ENCODE assay signal across 33 cellular contexts in the genomic region with DNA sequence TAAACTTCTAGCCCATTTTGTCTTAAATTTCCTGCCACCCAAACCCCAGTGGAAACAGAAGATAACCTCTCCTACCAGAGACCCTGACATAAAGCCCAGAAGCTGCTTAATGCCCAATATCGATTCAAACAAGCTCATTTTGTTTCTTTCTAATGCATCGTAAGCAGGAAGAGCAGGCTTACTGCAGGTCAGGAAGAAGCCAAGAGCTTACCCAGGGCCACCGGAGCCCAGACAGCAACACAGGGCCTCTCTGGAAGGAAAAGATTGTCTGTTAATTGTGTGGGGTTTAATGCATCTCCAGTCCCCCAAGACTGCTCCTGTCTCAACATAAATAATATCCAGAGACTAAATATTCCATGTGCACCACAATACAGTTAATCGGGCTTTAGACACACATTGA.
"Had no signal": no experiment of that assay in that cellular context is flagged by ENCODE, and none has a peak within 500 bp of the region (broad histone marks: within the 10 kb centered on the region; RNA-seq: fewer than 3 reads in every experiment).

No MANE protein-coding gene starts in this region.

- H3K9me3 ChIP-seq: adrenal gland, body of pancreas, esophagus muscularis mucosa, gastrocnemius medialis, heart left ventricle had no signal

- H3K27ac Mint-ChIP-seq: activated CD4-positive, alpha-beta memory T cell treated with anti-CD3 and anti-CD28 coated beads for 36 hours; activated CD4-positive, alpha-beta T cell treated with anti-CD3 and anti-CD28 coated beads for 36 hours; activated CD4-positive, alpha-beta T cell treated with anti-CD3 and anti-CD28 coated beads, Interleukin-2, amount 10 ng/mL, durations not matched to agents 24 days and 14 days; activated CD8-positive, alpha-beta memory T cell treated with anti-CD3 and anti-CD28 coated beads, Interleukin-2, amount 10 ng/mL, durations not matched to agents 7 days and 5 days; activated CD8-positive, alpha-beta T cell treated with anti-CD3 and anti-CD28 coated beads, Interleukin-2, amount 10 ng/mL, durations not matched to agents 7 days and 5 days; activated naive CD4-positive, alpha-beta T cell treated with anti-CD3 and anti-CD28 coated beads for 36 hours; activated naive CD4-positive, alpha-beta T cell treated with anti-CD3 and anti-CD28 coated beads, Interleukin-2, amount 50 U/mL, for 24 hours; activated naive CD8-positive, alpha-beta T cell treated with anti-CD3 and anti-CD28 coated beads for 36 hours; activated naive CD8-positive, alpha-beta T cell treated with anti-CD3 and anti-CD28 coated beads, Interleukin-2, amount 50 U/mL, for 24 hours; activated T-helper 1 cell treated with anti-CD3 and anti-CD28 coated beads, Interleukin-12 subunit alpha, Interleukin-12 subunit beta, Interleukin-2, Interleukin-4 antibody, amounts not matched to agents 30 ng/mL and 10 ng/mL and 1 ng/mL, durations not matched to agents 14 hours and 24 hours and 36 hours; activated T-helper 2 cell treated with anti-CD3 and anti-CD28 coated beads, Interferon-gamma antibody, Interleukin-2, Interleukin-4, amounts not matched to agents 10 μg/mL and 5 μg/mL and 100 μg/mL, durations not matched to agents 14 hours and 24 hours and 36 hours; effector memory CD8-positive, alpha-beta T cell had no signal

- H3K4me3 ChIP-seq: adrenal gland, body of pancreas, esophagus muscularis mucosa, gastrocnemius medialis, heart left ventricle had no signal

- H3K4me1 Mint-ChIP-seq: activated CD4-positive, alpha-beta T cell treated with anti-CD3 and anti-CD28 coated beads, Interleukin-2, amount 10 ng/mL, durations not matched to agents 24 days and 14 days; activated CD8-positive, alpha-beta memory T cell treated with anti-CD3 and anti-CD28 coated beads, Interleukin-2, amount 10 ng/mL, durations not matched to agents 7 days and 5 days; activated naive CD4-positive, alpha-beta T cell treated with anti-CD3 and anti-CD28 coated beads, Interleukin-2, amount 50 U/mL, for 24 hours; activated naive CD8-positive, alpha-beta T cell treated with anti-CD3 and anti-CD28 coated beads for 36 hours; activated naive CD8-positive, alpha-beta T cell treated with anti-CD3 and anti-CD28 coated beads, Interleukin-2, amount 50 U/mL, for 24 hours had no signal

- H3K4me1 ChIP-seq: adrenal gland, body of pancreas, esophagus muscularis mucosa, gastrocnemius medialis had no signal

- H3K9me3 Mint-ChIP-seq: activated CD4-positive, alpha-beta memory T cell treated with anti-CD3 and anti-CD28 coated beads for 36 hours; activated CD4-positive, alpha-beta T cell treated with anti-CD3 and anti-CD28 coated beads, Interleukin-2, amount 10 ng/mL, durations not matched to agents 24 days and 14 days; activated naive CD4-positive, alpha-beta T cell treated with anti-CD3 and anti-CD28 coated beads for 36 hours; activated naive CD4-positive, alpha-beta T cell treated with anti-CD3 and anti-CD28 coated beads, Interleukin-2, amount 50 U/mL, for 24 hours; activated naive CD8-positive, alpha-beta T cell treated with anti-CD3 and anti-CD28 coated beads for 36 hours; activated naive CD8-positive, alpha-beta T cell treated with anti-CD3 and anti-CD28 coated beads, Interleukin-2, amount 50 U/mL, for 24 hours; activated T-helper 1 cell treated with anti-CD3 and anti-CD28 coated beads, Interleukin-12 subunit alpha, Interleukin-12 subunit beta, Interleukin-2, Interleukin-4 antibody, amounts not matched to agents 30 ng/mL and 10 ng/mL and 1 ng/mL, durations not matched to agents 14 hours and 24 hours and 36 hours; activated T-helper 2 cell treated with anti-CD3 and anti-CD28 coated beads, Interferon-gamma antibody, Interleukin-2, Interleukin-4, amounts not matched to agents 10 μg/mL and 5 μg/mL and 100 μg/mL, durations not matched to agents 14 hours and 24 hours and 36 hours; effector memory CD8-positive, alpha-beta T cell had no signal

- H3K36me3 ChIP-seq: adrenal gland, esophagus muscularis mucosa, gastrocnemius medialis, heart left ventricle had no signal

- H3K27ac ChIP-seq: adrenal gland, body of pancreas, esophagus muscularis mucosa, foreskin keratinocyte, gastrocnemius medialis, heart left ventricle had no signal

- H3K27me3 ChIP-seq: adrenal gland, body of pancreas, esophagus muscularis mucosa, foreskin keratinocyte, gastrocnemius medialis, heart left ventricle had no signal

- ATAC-seq: activated CD4-positive, alpha-beta T cell treated with anti-CD3 and anti-CD28 coated beads for 36 hours; activated CD8-positive, alpha-beta memory T cell treated with anti-CD3 and anti-CD28 coated beads, Interleukin-2, amount 10 ng/mL, durations not matched to agents 7 days and 5 days; activated CD8-positive, alpha-beta T cell treated with anti-CD3 and anti-CD28 coated beads, Interleukin-2, amount 10 ng/mL, durations not matched to agents 7 days and 5 days; activated naive CD8-positive, alpha-beta T cell treated with anti-CD3 and anti-CD28 coated beads, Interleukin-2, amount 50 U/mL, for 24 hours; body of pancreas; effector memory CD8-positive, alpha-beta T cell; foreskin keratinocyte; gastrocnemius medialis; heart left ventricle had no signal

- H3K36me3 Mint-ChIP-seq: activated CD4-positive, alpha-beta memory T cell treated with anti-CD3 and anti-CD28 coated beads for 36 hours; activated CD8-positive, alpha-beta memory T cell treated with anti-CD3 and anti-CD28 coated beads, Interleukin-2, amount 10 ng/mL, durations not matched to agents 7 days and 5 days; activated naive CD4-positive, alpha-beta T cell treated with anti-CD3 and anti-CD28 coated beads, Interleukin-2, amount 50 U/mL, for 24 hours; activated naive CD8-positive, alpha-beta T cell treated with anti-CD3 and anti-CD28 coated beads for 36 hours had no signal

- H3K4me3 Mint-ChIP-seq: activated CD4-positive, alpha-beta memory T cell treated with anti-CD3 and anti-CD28 coated beads for 36 hours; activated CD4-positive, alpha-beta T cell treated with anti-CD3 and anti-CD28 coated beads for 36 hours; activated CD4-positive, alpha-beta T cell treated with anti-CD3 and anti-CD28 coated beads, Interleukin-2, amount 10 ng/mL, durations not matched to agents 24 days and 14 days; activated CD8-positive, alpha-beta memory T cell treated with anti-CD3 and anti-CD28 coated beads, Interleukin-2, amount 10 ng/mL, durations not matched to agents 7 days and 5 days; activated CD8-positive, alpha-beta T cell treated with anti-CD3 and anti-CD28 coated beads, Interleukin-2, amount 10 ng/mL, durations not matched to agents 7 days and 5 days; activated naive CD4-positive, alpha-beta T cell treated with anti-CD3 and anti-CD28 coated beads for 36 hours; activated naive CD4-positive, alpha-beta T cell treated with anti-CD3 and anti-CD28 coated beads, Interleukin-2, amount 50 U/mL, for 24 hours; activated naive CD8-positive, alpha-beta T cell treated with anti-CD3 and anti-CD28 coated beads for 36 hours; activated naive CD8-positive, alpha-beta T cell treated with anti-CD3 and anti-CD28 coated beads, Interleukin-2, amount 50 U/mL, for 24 hours; activated T-helper 1 cell treated with anti-CD3 and anti-CD28 coated beads, Interleukin-12 subunit alpha, Interleukin-12 subunit beta, Interleukin-2, Interleukin-4 antibody, amounts not matched to agents 30 ng/mL and 10 ng/mL and 1 ng/mL, durations not matched to agents 14 hours and 24 hours and 36 hours; effector memory CD8-positive, alpha-beta T cell had no signal

- DNase-seq: activated CD4-positive, alpha-beta memory T cell treated with anti-CD3 and anti-CD28 coated beads for 36 hours; activated CD4-positive, alpha-beta T cell treated with anti-CD3 and anti-CD28 coated beads for 36 hours; activated CD4-positive, alpha-beta T cell treated with anti-CD3 and anti-CD28 coated beads, Interleukin-2, amount 10 ng/mL, durations not matched to agents 24 days and 14 days; activated CD4-positive, CD25-positive, alpha-beta regulatory T cell; activated CD4-positive, CD25-positive, alpha-beta regulatory T cell treated with anti-CD3 and anti-CD28 coated beads, Interleukin-2, amount 50 U/mL, for 72 hours; activated CD8-positive, alpha-beta memory T cell treated with anti-CD3 and anti-CD28 coated beads, Interleukin-2, amount 10 ng/mL, durations not matched to agents 7 days and 5 days; activated CD8-positive, alpha-beta memory T cell treated with anti-CD3 and anti-CD28 coated beads, Interleukin-2, amount 50 U/mL, for 4 hours; activated CD8-positive, alpha-beta T cell treated with anti-CD3 and anti-CD28 coated beads, Interleukin-2, amount 10 ng/mL, durations not matched to agents 7 days and 5 days; activated effector memory CD4-positive, alpha-beta T cell treated with anti-CD3 and anti-CD28 coated beads, Interleukin-2, amount 50 U/mL, for 16 hours; activated naive CD4-positive, alpha-beta T cell treated with anti-CD3 and anti-CD28 coated beads for 36 hours; activated naive CD8-positive, alpha-beta T cell treated with anti-CD3 and anti-CD28 coated beads for 36 hours; activated naive CD8-positive, alpha-beta T cell treated with anti-CD3 and anti-CD28 coated beads, Interleukin-2, amount 50 U/mL, for 24 hours; activated T-cell treated with anti-CD3 and anti-CD28 coated beads, Interleukin-2, amount 50 U/mL, for 1 hour; activated T-cell treated with anti-CD3 and anti-CD28 coated beads, Interleukin-2, amount 50 U/mL, for 48 hours; adrenal gland; amygdala; aorta; body of pancreas; caudate nucleus; cortex of kidney; dermis blood vessel endothelial cell; effector CD4-positive, alpha-beta T cell; effector memory CD8-positive, alpha-beta T cell; erythroblast; foreskin keratinocyte; gastrocnemius medialis; glutamatergic neuron; heart left ventricle; T-helper 2 cell had no signal
